In the genomic region with DNA sequence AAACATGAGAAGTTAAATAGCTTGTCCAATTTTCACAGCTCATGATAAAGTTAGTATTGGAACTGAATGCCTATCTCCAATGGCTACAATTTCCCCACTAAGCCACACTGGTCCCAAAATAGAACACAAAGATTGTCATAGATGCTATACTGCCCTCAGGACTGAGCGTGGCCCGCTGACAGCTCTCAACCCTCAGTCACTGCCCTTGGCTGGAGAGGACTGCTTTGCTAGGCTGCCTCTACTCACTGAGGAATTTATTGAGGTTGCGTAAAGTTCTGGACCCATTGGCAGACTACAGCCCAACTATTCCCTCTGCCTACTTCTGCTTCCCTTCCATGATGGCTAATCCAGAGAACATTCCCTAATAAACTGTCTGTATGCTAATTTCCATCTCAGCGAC, we compare ENCODE assay signal across 10 cellular contexts.
"Had no signal": no experiment of that assay in that cellular context is flagged by ENCODE, and none has a peak within 500 bp of the region (broad histone marks: within the 10 kb centered on the region; RNA-seq: fewer than 3 reads in every experiment).

No MANE protein-coding gene starts in this region.

- H3K4me3 ChIP-seq: GM23248, HAP-1, K562 had no signal

- H3K4me3 Mint-ChIP-seq: HFFc6 had no signal

- H3K27ac ChIP-seq: GM23248, HL-60 had no signal

- ATAC-seq: HCT116, HepG2, K562 had no signal

- FAIRE-seq: HepG2, K562 had no signal

- H3K9me3 ChIP-seq: HAP-1 had no signal

- H3K36me3 ChIP-seq: HAP-1 had no signal

- DNase-seq: GM23248, GOT3, H7, HFFc6, KG1 had no signal

- H3K4me1 ChIP-seq: HAP-1 had no signal

- H3K27ac Mint-ChIP-seq: HFFc6 had no signal

- H3K9ac ChIP-seq: GM23248 had no signal
